ENCODE assay signal across 8 cellular contexts in genomic region chr19:52734893-52735661, GRCh38. TPM values are rescaled to one million over a fixed set of nuclear protein-coding genes. Genes with fewer than 3 reads are reported as not detected.
DNase-seq lines count a peak whose midpoint lies in the region; ATAC-seq and TF ChIP-seq lines count a peak whose summit lies in the region.

TSS of gene ZNF611 (minus strand) at chr19:52735044. CDS start at chr19:52715894, 19,150 bp downstream.

- peak; percentile 42 for TF ChIP-seq RAD21 in Ishikawa (IDR thresholded peaks at IDR 0.05; ENCODE audit: low read depth)

- H3K27ac ChIP-seq in epithelial cell of prostate: peak within 1 kb of the TSS; percentile 97

- ATAC-seq in GM21528 (IDR thresholded peaks at IDR 0.05; ENCODE audit: low FRiP score, unreplicated experiment): peak; percentile 87

- DNase-seq in DMS114 treated with DMSO at 0.1 percent for 48 hours (lab: John Stamatoyannopoulos, UW; ENCODE audit: unreplicated experiment) (peak; percentile 84), OCI-M2 (lab: John Stamatoyannopoulos, UW; ENCODE audit: unreplicated experiment) (peak; percentile 81), activated T-cell treated with anti-CD3 and anti-CD28 coated beads for 48 hours (ENCODE audit: low read depth) (peak; percentile 98), epithelial cell of prostate (ENCODE audit: low read depth, low spot score) (peak; percentile 66), mucosa of gallbladder (ENCODE audit: low spot score) (peak; percentile 98)
- DNase-seq in stimulated activated CD8-positive, alpha-beta memory T cell treated with anti-CD3 and anti-CD28 coated beads, Interleukin-4, amount 100 ng/mL, for 4 hours (ENCODE audit: low read depth in 2 of 2, low spot score in 1 of 2): peak; percentile 97 to 100

- no peak for TF ChIP-seq EP300 in Ishikawa (IDR thresholded peaks at IDR 0.05; ENCODE audit: borderline replicate concordance)

TF ChIP-seq in Ishikawa, 13 proteins besides CTCF, POLR2A, EP300 and RAD21:
- no peak for TF ChIP-seq YY1 (IDR thresholded peaks at IDR 0.05; ENCODE audit: low read depth)
- TF ChIP-seq NFIC (IDR thresholded peaks at IDR 0.05): no peak
- no peak for TF ChIP-seq EGR1 (IDR thresholded peaks at IDR 0.05)
- no peak for TF ChIP-seq USF1 (IDR thresholded peaks at IDR 0.05)
- TF ChIP-seq FOXM1 (IDR thresholded peaks at IDR 0.05; ENCODE audit: borderline replicate concordance, low read depth): no peak
- TF ChIP-seq TCF12 (IDR thresholded peaks at IDR 0.05; ENCODE audit: low read depth): peak; percentile 15; the same call in 1 of the 2 replicates
- no peak for TF ChIP-seq ZBTB7A (IDR thresholded peaks at IDR 0.05; ENCODE audit: low read depth)
- TF ChIP-seq REST (IDR thresholded peaks at IDR 0.05; ENCODE audit: low read depth): no peak
- 0 out of 2 replicates have a peak, but pooled peaks have one; percentile 8 for TF ChIP-seq MAX (IDR thresholded peaks at IDR 0.05)
- peak; percentile 55; the same call in 1 of the 2 replicates for TF ChIP-seq TAF1 (IDR thresholded peaks at IDR 0.05; ENCODE audit: low read depth)

RNA-seq across cellular contexts. Expression of gene ZNF611, which starts in this region (rescaled TPM):
- total RNA-seq in mucosa of gallbladder: 29.6 TPM

Comparison
In these comparisons a context has a peak if more than half of its experiments do, and no peak if none do; other contexts are left out.
1. Peak in every context shown above with its lines: DNase-seq, ATAC-seq and H3K27ac ChIP-seq.